ENCODE assay signal across 9 cellular contexts in the genomic region with DNA sequence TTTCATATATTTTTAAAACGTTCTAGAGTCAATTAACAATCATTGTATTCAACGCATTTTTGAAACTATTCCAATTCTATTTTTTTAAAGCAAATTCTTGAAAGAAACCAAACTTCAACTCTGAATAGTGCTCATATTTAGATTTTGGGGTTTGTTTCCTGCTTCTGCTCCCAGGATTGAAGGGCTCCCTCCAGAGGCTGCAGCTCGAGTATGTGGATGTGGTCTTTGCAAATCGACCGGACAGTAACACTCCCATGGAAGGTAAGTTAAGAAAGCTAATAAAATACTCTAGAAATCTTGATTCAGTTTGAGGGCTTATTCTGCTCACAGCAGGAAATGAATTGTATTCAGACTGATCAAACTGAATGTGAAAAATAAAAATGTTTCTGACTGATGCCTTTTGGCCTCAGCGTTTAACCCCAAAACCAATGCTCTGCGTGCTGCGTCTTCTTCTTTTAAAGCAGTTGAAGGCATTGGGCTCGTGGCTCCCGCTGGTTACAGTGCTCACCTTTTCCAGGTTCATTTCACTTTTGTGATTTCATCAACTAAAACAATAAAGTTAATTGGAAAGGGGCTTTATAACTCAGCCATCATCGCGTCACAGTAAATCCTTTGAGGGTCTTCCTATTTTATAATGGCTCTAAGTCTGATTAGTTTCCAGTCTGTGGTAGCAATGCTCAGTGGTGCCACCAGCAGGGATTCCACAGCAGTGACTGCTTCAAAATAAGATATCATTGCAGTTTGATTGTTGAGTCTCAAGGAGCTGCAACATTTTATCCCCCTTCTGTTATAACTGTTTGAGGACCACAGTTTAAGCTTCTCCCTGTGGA.
DNase-seq lines count a peak whose midpoint lies in the region; ATAC-seq and TF ChIP-seq lines count a peak whose summit lies in the region.
"Had no signal": no experiment of that assay in that cellular context is flagged by ENCODE, and none has a peak within 500 bp of the region (broad histone marks: within the 10 kb centered on the region; RNA-seq: fewer than 3 reads in every experiment).

No MANE protein-coding gene starts in this region.

- TF ChIP-seq CTCF in epithelial cell of proximal tubule (conservative IDR thresholded peaks at IDR 0.05; ENCODE audit: low read depth, low read length), result peak; percentile 58
- peak; percentile 21 for TF ChIP-seq CTCF in psoas muscle (IDR thresholded peaks at IDR 0.05)

- ATAC-seq in psoas muscle (no peak), HG02870 (IDR thresholded peaks at IDR 0.05; ENCODE audit: unreplicated experiment) (no peak), GM21737 (IDR thresholded peaks at IDR 0.05; ENCODE audit: unreplicated experiment) (no peak)

- WGBS in psoas muscle, 3 donors, result 63 to 66% (median 66%) methylated on average over 12 of the region's 12 CpGs

- H3K27me3 ChIP-seq in psoas muscle (ENCODE audit: insufficient read depth in 3 of 3, low read length in 2 of 3), result no peaks in the 10 kb centered on the region
- H3K27me3 ChIP-seq: BLaER1 treated with 17β-estradiol and CSF1 and Interleukin-3, amounts not matched to agents 10 nM and 100 nM had no signal

- no peak overlapping the region for H3K27ac ChIP-seq in psoas muscle
- H3K27ac ChIP-seq: BLaER1 treated with 17β-estradiol and CSF1 and Interleukin-3, amounts not matched to agents 10 nM and 100 nM had no signal

- peak; percentile 8 for DNase-seq in SIG-M5 treated with dmso at 0.1 percent for 504 hours (lab: John Stamatoyannopoulos, UW; ENCODE audit: unreplicated experiment)
- DNase-seq in SIG-M5 (lab: John Stamatoyannopoulos, UW), result no peak
- DNase-seq in NCI-H2227 (lab: John Stamatoyannopoulos, UW; ENCODE audit: unreplicated experiment), result peak; percentile 4
- DNase-seq in epithelial cell of proximal tubule (ENCODE audit: low read depth), result no peak
- no peak for DNase-seq in psoas muscle
- DNase-seq in GM19238 (ENCODE audit: insufficient read length, low spot score), result no peak

- H3K36me3 ChIP-seq in psoas muscle (ENCODE audit: insufficient read depth in 1 of 2, low read depth in 1 of 2), result no peaks in the 10 kb centered on the region
- H3K36me3 ChIP-seq: BLaER1 treated with 17β-estradiol and CSF1 and Interleukin-3, amounts not matched to agents 10 nM and 100 nM had no signal

- intact Hi-C loops in psoas muscle (cut with DNase I), result no loop called here

- no peaks in the 10 kb centered on the region for H3K9me3 ChIP-seq in psoas muscle
- H3K9me3 ChIP-seq: BLaER1 treated with 17β-estradiol and CSF1 and Interleukin-3, amounts not matched to agents 10 nM and 100 nM had no signal

- H3K4me1 ChIP-seq in psoas muscle, result no peaks in the 10 kb centered on the region
- H3K4me1 ChIP-seq: BLaER1 treated with 17β-estradiol and CSF1 and Interleukin-3, amounts not matched to agents 10 nM and 100 nM had no signal

- no peak overlapping the region for H3K4me3 ChIP-seq in epithelial cell of proximal tubule (ENCODE audit: low read depth, low read length)
- H3K4me3 ChIP-seq in psoas muscle, result no peak overlapping the region
- H3K4me3 ChIP-seq: BLaER1 treated with 17β-estradiol and CSF1 and Interleukin-3, amounts not matched to agents 10 nM and 100 nM had no signal

Comparison
In these comparisons a context has a peak if more than half of its experiments do, and no peak if none do; other contexts are left out.
1. DNase-seq: peak in SIG-M5 treated with dmso at 0.1 percent for 504 hours (single experiment) and NCI-H2227 (single experiment); none in SIG-M5 (single experiment), epithelial cell of proximal tubule (single experiment), psoas muscle (0 of 2) and GM19238 (single experiment).